1 cellular context compared by ENCODE assay signal in genomic region chr16:11615756-11616447, GRCh38.
A peak's percentile ranks its signal among the peaks of the same experiment; 100 is the strongest.
TF ChIP-seq lines count a peak whose summit lies in the region.

No MANE protein-coding gene starts in this region.

TF ChIP-seq in K562, 482 proteins besides CTCF, POLR2A, EP300 and RAD21 (continued from another document):
- no peak for TF ChIP-seq PRDM10 (IDR thresholded peaks at IDR 0.05; ENCODE audit: partially characterized antibody)
- no peak for TF ChIP-seq TCF7L2 (IDR thresholded peaks at IDR 0.05; ENCODE audit: low read depth, low read length)
- TF ChIP-seq PHB (CRISPR knock-in tag; IDR thresholded peaks at IDR 0.05), result no peak
- peak; percentile 51; the same call in 1 of the 2 replicates for TF ChIP-seq NFE2 (IDR thresholded peaks at IDR 0.05; ENCODE audit: low read depth)
- TF ChIP-seq MCM7 (IDR thresholded peaks at IDR 0.05), result no peak
- TF ChIP-seq PCBP2 (IDR thresholded peaks at IDR 0.05; ENCODE audit: low read depth, low read length, poor library complexity, severe bottlenecking), result no peak
- peak; percentile 43 for TF ChIP-seq TFE3 (CRISPR knock-in tag; IDR thresholded peaks at IDR 0.05)
- TF ChIP-seq STAT6 (CRISPR knock-in tag; IDR thresholded peaks at IDR 0.05), result no peak
- TF ChIP-seq POLR3G (IDR thresholded peaks at IDR 0.05; ENCODE audit: extremely low read depth, insufficient read length, insufficient replicate concordance), result no peak
- TF ChIP-seq ZNF280A (IDR thresholded peaks at IDR 0.05; ENCODE audit: low read depth, partially characterized antibody), result no peak
- TF ChIP-seq VEZF1 (CRISPR knock-in tag; IDR thresholded peaks at IDR 0.05), result 0 out of 2 replicates have a peak, but pooled peaks have one; percentile 13
- peak; percentile 49; the same call in 1 of the 2 replicates for TF ChIP-seq CTBP1 (IDR thresholded peaks at IDR 0.05; ENCODE audit: borderline replicate concordance)
- peak; percentile 76 for TF ChIP-seq FOS (IDR thresholded peaks at IDR 0.05; ENCODE audit: extremely low read depth, insufficient read length)
- peak; percentile 39; the same call in 1 of the 2 replicates for TF ChIP-seq MBD2 (IDR thresholded peaks at IDR 0.05; ENCODE audit: borderline replicate concordance, low read depth)
- no peak for TF ChIP-seq HIVEP1 (CRISPR knock-in tag; IDR thresholded peaks at IDR 0.05)
- TF ChIP-seq CEBPB (tag; IDR thresholded peaks at IDR 0.05), result no peak
- 0 out of 2 replicates have a peak, but pooled peaks have one; percentile 44 for TF ChIP-seq TEAD4 (IDR thresholded peaks at IDR 0.05; ENCODE audit: low read length)
- TF ChIP-seq TEAD4 (CRISPR knock-in tag; IDR thresholded peaks at IDR 0.05; ENCODE audit: borderline replicate concordance), result no peak
- no peak for TF ChIP-seq CHD2 (IDR thresholded peaks at IDR 0.05; ENCODE audit: low read depth, low read length)
- no peak for TF ChIP-seq NFRKB (IDR thresholded peaks at IDR 0.05; ENCODE audit: low read depth)
- no peak for TF ChIP-seq ZNF277 (CRISPR knock-in tag; IDR thresholded peaks at IDR 0.05; ENCODE audit: borderline replicate concordance)
- no peak for TF ChIP-seq STAT5A (IDR thresholded peaks at IDR 0.05; ENCODE audit: borderline replicate concordance, low read length)
- no peak for TF ChIP-seq CBFA2T2 (conservative IDR thresholded peaks at IDR 0.05)
- TF ChIP-seq NONO (IDR thresholded peaks at IDR 0.05; ENCODE audit: low read depth in 2 of 2, low read length in 1 of 2), result no peak
- peak; percentile 84 for TF ChIP-seq ARID1B (IDR thresholded peaks at IDR 0.05)
